ENCODE assay signal across 7 cellular contexts in the genomic region with DNA sequence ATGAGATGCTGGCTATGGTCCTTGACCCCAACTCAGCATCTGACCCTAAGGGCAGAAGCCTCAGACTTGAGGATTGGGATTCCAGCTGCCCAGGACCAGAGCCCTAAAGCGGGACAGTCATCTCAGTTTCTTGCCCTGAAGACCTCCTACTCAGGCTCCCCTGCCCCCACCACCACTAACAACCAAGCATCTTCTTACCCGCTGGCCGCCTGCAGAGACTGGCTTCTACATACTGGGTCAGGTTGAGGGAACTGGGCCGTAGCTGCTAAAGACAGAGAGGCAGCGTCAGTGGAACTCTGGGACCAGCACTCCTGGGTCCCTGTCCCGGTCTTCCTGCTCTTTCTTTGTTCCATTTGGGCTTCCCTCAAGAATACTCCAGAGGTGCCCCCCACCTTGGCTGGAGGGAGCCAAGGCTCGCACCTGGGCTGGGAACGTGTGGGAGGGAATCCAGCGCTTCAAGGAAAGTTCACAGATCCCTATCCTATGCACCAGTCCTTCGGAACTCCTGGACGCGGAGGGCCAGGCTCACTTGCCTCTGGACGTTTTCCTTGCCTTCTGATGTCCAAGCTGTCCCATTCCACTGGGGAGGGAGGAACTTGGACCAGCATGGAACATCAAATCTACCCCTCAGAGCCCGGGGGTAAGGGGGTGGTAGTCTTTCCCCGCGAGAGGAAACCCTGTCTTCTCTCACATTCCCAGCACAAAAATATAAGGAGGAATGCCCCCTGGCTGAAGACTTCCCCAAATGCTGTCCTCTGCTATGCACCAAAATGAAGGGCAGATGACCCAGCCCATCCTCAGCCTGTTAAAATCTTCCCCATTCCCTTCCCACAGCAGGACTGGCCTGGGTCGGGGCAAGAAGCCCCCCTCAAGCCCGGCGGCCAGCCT. TPM values are rescaled to one million over a fixed set of nuclear protein-coding genes. Genes with fewer than 3 reads are reported as not detected.
A peak's percentile ranks its signal among the peaks of the same experiment; 100 is the strongest.
DNase-seq lines count a peak whose midpoint lies in the region; FAIRE-seq and TF ChIP-seq lines count a peak whose summit lies in the region.
"Had no signal": no experiment of that assay in that cellular context is flagged by ENCODE, and none has a peak within 500 bp of the region (broad histone marks: within the 10 kb centered on the region; RNA-seq: fewer than 3 reads in every experiment).

No MANE protein-coding gene starts in this region.

- H4K20me1 ChIP-seq in OCI-LY7 (ENCODE audit: insufficient read depth, low read length): no peaks in the 10 kb centered on the region

- no peaks in the 10 kb centered on the region for H3K9me2 ChIP-seq in OCI-LY7 (ENCODE audit: insufficient read depth, low read length)

- WGBS in esophagus muscularis mucosa: 52% methylated on average over 13 of the region's 19 CpGs
- WGBS in spleen, 5 donors: 56 to 72% (median 65%) methylated on average over 12 to 19 of the region's 19 CpGs

- BruUV-seq in OCI-LY7 (replicated peaks; lab: Mats Ljungman, UMichigan): no TSS peak

- TF ChIP-seq CTCF in OCI-LY7 (conservative IDR thresholded peaks at IDR 0.05; ENCODE audit: low read length): no peak
- peak in 1 of 3 experiments; percentile 10 for TF ChIP-seq CTCF in esophagus muscularis mucosa (IDR thresholded peaks at IDR 0.05)
- no peak for TF ChIP-seq CTCF in spleen (IDR thresholded peaks at IDR 0.05 in 8 of 11, conservative IDR thresholded peaks at IDR 0.05 in 3 of 11)

- DNase-seq in OCI-LY7 (ENCODE audit: low spot score): no peak
- DNase-seq in esophagus muscularis mucosa (ENCODE audit: extremely low spot score): no peak
- peak; percentile 47 for DNase-seq in spleen
- no peak for DNase-seq in frontal cortex (ENCODE audit: low spot score in 2 of 2)
- no peak for DNase-seq in HEK293T (ENCODE audit: extremely low spot score)
- no peak for DNase-seq in activated CD4-positive, alpha-beta T cell treated with anti-CD3 and anti-CD28 coated beads for 48 hours

- H3K27ac ChIP-seq in OCI-LY7 (ENCODE audit: low read depth, low read length, poor library complexity, severe bottlenecking) (no peak overlapping the region), esophagus muscularis mucosa (replicated peaks in 1 of 4) (peak overlapping the region; percentile 88 to 96 (median 90)), spleen (peak overlapping the region; percentile 27 to 85 (median 69))

- H3K36me3 ChIP-seq in OCI-LY7 (ENCODE audit: insufficient read depth, low read length) (no peaks in the 10 kb centered on the region), esophagus muscularis mucosa (peaks cover 0 to 25% (median 6%) of the 10 kb centered on the region in 4 donors), spleen (no peaks in the 10 kb centered on the region)

- 0 out of 2 replicates have a peak overlapping the region, but pooled peaks have one; percentile 4 for H2AFZ ChIP-seq in OCI-LY7 (ENCODE audit: low read length)

- H3K4me3 ChIP-seq in OCI-LY7 (ENCODE audit: low read depth, low read length, poor library complexity, severe bottlenecking) (peak overlapping the region; percentile 60), esophagus muscularis mucosa (peak overlapping the region; percentile 71 to 93 (median 78)), spleen (peak overlapping the region; percentile 39 to 82 (median 53))

- no peaks in the 10 kb centered on the region for H3K9me3 ChIP-seq in OCI-LY7 (ENCODE audit: low read length)
- no peaks in the 10 kb centered on the region for H3K9me3 ChIP-seq in esophagus muscularis mucosa
- no peaks in the 10 kb centered on the region for H3K9me3 ChIP-seq in spleen

- POLR2A ChIA-PET in OCI-LY7 (lab: Charles Lee): no interaction called here
- POLR2A ChIA-PET in HEK293T (lab: Yijun Ruan, JAX): interaction anchor here (0.7 to 2.9 kb wide), 2 partner anchors 11 to 12 kb away, joined by 3 to 7 read pairs; no protein-coding TSS in a partner anchor

- H3K4me2 ChIP-seq in OCI-LY7 (ENCODE audit: low read length): peak overlapping the region; percentile 62

- CTCF ChIA-PET in OCI-LY7 (lab: Charles Lee; ENCODE audit: unreplicated experiment): no interaction called here
- CTCF ChIA-PET in HEK293T (lab: Yijun Ruan, JAX): no interaction called here

- no peak for FAIRE-seq in frontal cortex (lab: Jason Lieb, UNC)

- intact Hi-C loops in OCI-LY7 (cut with micrococcal nuclease; ENCODE audit: unreplicated experiment): no loop called here
- intact Hi-C loops in esophagus muscularis mucosa (cut with DNase I): no loop called here
- intact Hi-C loops in spleen (cut with DNase I; ENCODE audit: low total_unique reads): no loop called here

- H3K79me2 ChIP-seq in OCI-LY7 (ENCODE audit: insufficient read depth, low read depth, low read length): no peaks in the 10 kb centered on the region

- TF ChIP-seq EP300 in esophagus muscularis mucosa (IDR thresholded peaks at IDR 0.05): no peak

- H3K27me3 ChIP-seq in esophagus muscularis mucosa (no peaks in the 10 kb centered on the region), spleen (replicated peaks in 1 of 7) (peaks cover 0 to 42% (median 0%) of the 10 kb centered on the region in 7 donors)

- peaks cover 12% of the 10 kb centered on the region for H3K4me1 ChIP-seq in OCI-LY7 (ENCODE audit: insufficient read depth, low read length, poor library complexity, severe bottlenecking)
- H3K4me1 ChIP-seq in esophagus muscularis mucosa: peaks cover 34 to 70% (median 66%) of the 10 kb centered on the region in 4 donors
- H3K4me1 ChIP-seq in spleen: peaks cover 17 to 53% (median 33%) of the 10 kb centered on the region in 6 donors

- TF ChIP-seq POLR2A in esophagus muscularis mucosa (IDR thresholded peaks at IDR 0.05; ENCODE audit: low read depth) (no peak), spleen (IDR thresholded peaks at IDR 0.05) (no peak)

TF ChIP-seq in HEK293T, 16 proteins besides CTCF, POLR2A, EP300 and RAD21:
- TF ChIP-seq FOXM1 (IDR thresholded peaks at IDR 0.05; ENCODE audit: borderline replicate concordance) (no peak), FOXA1 (IDR thresholded peaks at IDR 0.05) (no peak), BHLHE40 (IDR thresholded peaks at IDR 0.05; ENCODE audit: borderline replicate concordance) (no peak), ELF4 (IDR thresholded peaks at IDR 0.05) (no peak), ARNT (IDR thresholded peaks at IDR 0.05) (no peak), ZNF384 (IDR thresholded peaks at IDR 0.05) (no peak), HDGF (IDR thresholded peaks at IDR 0.05; ENCODE audit: borderline replicate concordance) (no peak), LEF1 (IDR thresholded peaks at IDR 0.05; ENCODE audit: borderline replicate concordance) (no peak), L3MBTL2 (conservative IDR thresholded peaks at IDR 0.05) (no peak)
- TF ChIP-seq, protein P1, sequence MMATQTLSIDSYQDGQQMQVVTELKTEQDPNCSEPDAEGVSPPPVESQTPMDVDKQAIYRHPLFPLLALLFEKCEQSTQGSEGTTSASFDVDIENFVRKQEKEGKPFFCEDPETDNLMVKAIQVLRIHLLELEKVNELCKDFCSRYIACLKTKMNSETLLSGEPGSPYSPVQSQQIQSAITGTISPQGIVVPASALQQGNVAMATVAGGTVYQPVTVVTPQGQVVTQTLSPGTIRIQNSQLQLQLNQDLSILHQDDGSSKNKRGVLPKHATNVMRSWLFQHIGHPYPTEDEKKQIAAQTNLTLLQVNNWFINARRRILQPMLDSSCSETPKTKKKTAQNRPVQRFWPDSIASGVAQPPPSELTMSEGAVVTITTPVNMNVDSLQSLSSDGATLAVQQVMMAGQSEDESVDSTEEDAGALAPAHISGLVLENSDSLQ (IDR thresholded peaks at IDR 0.05): no peak

RNA-seq across cellular contexts. Expression of a gene that starts 0.8 kb away (rescaled TPM):
- total RNA-seq in OCI-LY7 (2014; rRNA removed; shearing (Covaris generic)): 1.4 and 7.0 TPM in 2 replicates
- 5.1 and 8.4 TPM in 2 replicates for total RNA-seq in OCI-LY7 (2022)
- total RNA-seq in esophagus muscularis mucosa: 10 to 100 TPM; 10.3 to 26.1 (median 22.9) TPM
- 10 to 100 TPM in 5 of 7 donors, 1 to 10 TPM in 2; 9.4 to 20.8 (median 14.4) TPM for total RNA-seq in spleen
- polyA plus RNA-seq in spleen: 10 to 100 TPM in 1 of 3 donors, 1 to 10 TPM in 2; 4.6 to 10.1 (median 4.9) TPM
- 1.6 TPM for total RNA-seq in frontal cortex

RNA-seq across cellular contexts. Expression of a gene that starts 24.2 kb away (rescaled TPM):
- 48.6 and 51.7 TPM in 2 replicates for total RNA-seq in OCI-LY7 (2014; rRNA removed; shearing (Covaris generic))
- total RNA-seq in OCI-LY7 (2022) (153 and 207 TPM in 2 replicates), esophagus muscularis mucosa (1 to 10 TPM; 1.1 to 1.8 (median 1.4) TPM), spleen (10 to 100 TPM; 35.5 to 75.5 (median 62.2) TPM), frontal cortex (not detected)
- 10 to 100 TPM; 23.9 to 62.5 (median 46.5) TPM for polyA plus RNA-seq in spleen
- total RNA-seq: pulmonary artery endothelial cell had no signal

RNA-seq across cellular contexts. Expression of a gene that starts 36.9 kb away (rescaled TPM):
- total RNA-seq in OCI-LY7 (2014; rRNA removed; shearing (Covaris generic)): 77.4 and 78.2 TPM in 2 replicates
- total RNA-seq in OCI-LY7 (2022) (121 and 137 TPM in 2 replicates), esophagus muscularis mucosa (1 to 10 TPM in 1 of 4 donors, under 1 TPM in 3; under 0.01 to 2.0 (median 0.24) TPM), spleen (1 to 10 TPM; 1.7 to 7.2 (median 4.7) TPM), frontal cortex (1.2 TPM)
- 1 to 10 TPM in 1 of 3 donors, under 1 TPM in 2; 0.85 to 1.9 (median 0.93) TPM for polyA plus RNA-seq in spleen

RNA-seq across cellular contexts. Expression of a gene that starts 50.5 kb away (rescaled TPM):
- total RNA-seq in OCI-LY7 (2014; rRNA removed; shearing (Covaris generic)): 18.9 and 25.8 TPM in 2 replicates
- total RNA-seq in OCI-LY7 (2022): 26.9 and 32.0 TPM in 2 replicates
- 10 to 100 TPM; 10.8 to 27.8 (median 15.0) TPM for total RNA-seq in esophagus muscularis mucosa
- total RNA-seq in spleen: 10 to 100 TPM; 33.7 to 73.0 (median 39.7) TPM
- polyA plus RNA-seq in spleen: 10 to 100 TPM; 17.9 to 36.3 (median 34.1) TPM
- 11.8 TPM for total RNA-seq in frontal cortex

RNA-seq across cellular contexts. Expression of a gene that starts 50.7 kb away (rescaled TPM):
- 26.1 and 31.6 TPM in 2 replicates for total RNA-seq in OCI-LY7 (2014; rRNA removed; shearing (Covaris generic))
- total RNA-seq in OCI-LY7 (2022) (58.2 and 66.5 TPM in 2 replicates), esophagus muscularis mucosa (10 to 100 TPM; 12.4 to 19.6 (median 15.3) TPM), spleen (10 to 100 TPM; 23.6 to 66.1 (median 45.1) TPM), frontal cortex (17.1 TPM)
- 10 to 100 TPM in 1 of 3 donors, 1 to 10 TPM in 2; 5.6 to 12.1 (median 7.5) TPM for polyA plus RNA-seq in spleen

Comparison
In these comparisons a context has a peak if more than half of its experiments do, and no peak if none do; other contexts are left out.
1. RNA of a gene that starts 24.2 kb away (total RNA-seq): 48.6 to 207 TPM in OCI-LY7 and 35.5 to 75.5 TPM in spleen; 1.1 to 1.8 TPM in esophagus muscularis mucosa and not detected in frontal cortex (single experiment); every median in the first group is over 10 times any median in the second.
2. RNA of a gene that starts 36.9 kb away (total RNA-seq): 77.4 to 137 TPM in OCI-LY7; 1.7 to 7.2 TPM in spleen, 1.2 TPM in frontal cortex (single experiment) and under 0.01 to 2.0 TPM in esophagus muscularis mucosa; every median in the first group is over 4 times any median in the second.
3. Peak in every context shown above with its lines, with median percentiles within 50 percentile points of each other: H3K4me3 ChIP-seq.